In the genomic region with DNA sequence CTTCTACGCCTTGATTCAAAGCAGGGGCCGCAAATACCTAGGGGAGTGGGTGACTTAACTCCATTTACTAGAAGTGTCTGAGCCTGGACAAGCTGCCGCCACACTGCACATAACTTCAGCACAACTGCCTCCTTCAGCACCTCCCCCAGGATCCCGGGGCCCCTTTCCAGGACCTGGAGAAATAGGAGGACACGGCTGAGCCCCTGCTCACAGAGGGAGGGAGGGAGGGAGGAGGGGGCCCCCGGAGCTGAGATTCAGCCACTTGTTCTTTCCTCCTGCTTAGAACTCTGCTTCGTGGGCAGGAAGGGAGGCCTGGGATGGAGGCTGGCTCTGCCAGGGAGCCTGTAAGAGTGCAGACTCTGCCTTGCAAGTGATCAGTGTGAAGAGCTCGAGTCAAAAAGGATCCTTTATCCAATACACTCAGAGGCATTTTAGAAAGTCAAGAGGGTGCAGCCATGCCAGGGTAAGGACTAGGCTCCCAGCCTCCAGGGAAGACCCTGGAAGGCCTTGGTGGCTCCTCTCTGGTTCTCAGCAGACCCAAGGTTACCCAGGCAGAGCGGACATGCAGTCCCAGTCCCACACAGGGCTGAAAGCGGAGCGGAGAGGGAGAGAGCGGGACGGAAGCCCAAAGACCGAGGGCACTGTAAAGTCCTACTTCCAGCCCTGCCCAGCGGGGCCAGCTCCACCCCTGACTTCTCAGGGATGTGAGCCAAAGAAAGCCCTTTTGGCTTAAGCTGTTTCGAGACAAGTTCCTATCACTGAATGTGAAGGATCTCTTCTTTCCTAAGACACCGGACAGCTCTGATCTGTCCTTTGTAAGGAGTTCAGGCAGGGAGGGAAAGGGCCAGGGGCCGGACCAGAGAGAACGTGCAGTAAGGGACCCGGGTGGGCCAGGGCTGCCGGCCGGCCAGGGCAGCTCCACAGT, we compare ENCODE assay signal across 9 cellular contexts. TPM values are rescaled to one million over a fixed set of nuclear protein-coding genes. Genes with fewer than 3 reads are reported as not detected.
DNase-seq lines count a peak whose midpoint lies in the region; ATAC-seq, FAIRE-seq and TF ChIP-seq lines count a peak whose summit lies in the region.
"Had no signal": no experiment of that assay in that cellular context is flagged by ENCODE, and none has a peak within 500 bp of the region (broad histone marks: within the 10 kb centered on the region; RNA-seq: fewer than 3 reads in every experiment).

No MANE protein-coding gene starts in this region.

- H3K27ac ChIP-seq in endothelial cell of umbilical vein (ENCODE audit: insufficient read depth, low read depth, low read length), result peak overlapping the region; percentile 86
- peak overlapping the region; percentile 60 for H3K27ac ChIP-seq in subcutaneous abdominal adipose tissue (ENCODE audit: low read depth, low read length)

- dilution Hi-C loops in endothelial cell of umbilical vein (cut with MboI; ENCODE audit: extremely low pct_ligation_motif_present, low sequenced_read_pairs), result no loop called here

- no peak for TF ChIP-seq POLR2A in endothelial cell of umbilical vein (IDR thresholded peaks at IDR 0.05; ENCODE audit: low read depth, low read length)

- H3K9me3 ChIP-seq in NT2/D1 (ENCODE audit: insufficient read depth, low read length), result no peaks in the 10 kb centered on the region
- no peaks in the 10 kb centered on the region for H3K9me3 ChIP-seq in endothelial cell of umbilical vein (replicated peaks; ENCODE audit: control insufficient read depth, insufficient read depth, low read length)
- H3K9me3 ChIP-seq in subcutaneous abdominal adipose tissue (ENCODE audit: control insufficient read depth in 5 of 5, low read length in 5 of 5), result no peaks in the 10 kb centered on the region

- no peak for TF ChIP-seq CTCF in endothelial cell of umbilical vein (IDR thresholded peaks at IDR 0.05; ENCODE audit: extremely low read depth in 1 of 2, insufficient read depth in 1 of 2, low read depth in 1 of 2, low read length in 2 of 2)

- no peak for DNase-seq in NT2/D1 (ENCODE audit: low read depth, low spot score)
- DNase-seq in endothelial cell of umbilical vein (ENCODE audit: low read depth, low spot score), result peak; percentile 46
- peak; percentile 35 for DNase-seq in medulla oblongata (ENCODE audit: extremely low spot score)
- DNase-seq in occipital lobe (lab: John Stamatoyannopoulos, UW), result no peak
- no peak for DNase-seq in NCI-H69 (lab: John Stamatoyannopoulos, UW)

- H3K79me2 ChIP-seq in endothelial cell of umbilical vein (ENCODE audit: control insufficient read depth, insufficient read depth, low read length), result no peaks in the 10 kb centered on the region

- ATAC-seq in HG03045 (IDR thresholded peaks at IDR 0.05; ENCODE audit: unreplicated experiment), result no peak
- no peak for ATAC-seq in GM21447 (IDR thresholded peaks at IDR 0.05; ENCODE audit: unreplicated experiment)

- no peaks in the 10 kb centered on the region for H3K9me1 ChIP-seq in endothelial cell of umbilical vein (replicated peaks; ENCODE audit: control insufficient read depth, extremely low read depth, insufficient read depth, low read length)

- no TSS peak for BruUV-seq in endothelial cell of umbilical vein (replicated peaks; lab: Mats Ljungman, UMichigan)

- H2AFZ ChIP-seq in endothelial cell of umbilical vein (ENCODE audit: low read depth, low read length), result peak overlapping the region; percentile 95

- H3K36me3 ChIP-seq in NT2/D1 (ENCODE audit: insufficient read depth, insufficient read length, low read length) (no peaks in the 10 kb centered on the region), endothelial cell of umbilical vein (ENCODE audit: control insufficient read depth in 2 of 2, extremely low read depth in 1 of 2, insufficient read depth in 2 of 2, low read length in 2 of 2) (no peaks in the 10 kb centered on the region), subcutaneous abdominal adipose tissue (ENCODE audit: control insufficient read depth in 5 of 5, insufficient read depth in 5 of 5, low read length in 5 of 5) (no peaks in the 10 kb centered on the region)

- no peaks in the 10 kb centered on the region for H4K20me1 ChIP-seq in endothelial cell of umbilical vein (replicated peaks; ENCODE audit: control insufficient read depth, extremely low read depth, insufficient read depth, low read length)

- H3K4me1 ChIP-seq in NT2/D1 (ENCODE audit: insufficient read depth, insufficient read length) (peaks cover 6% of the 10 kb centered on the region), endothelial cell of umbilical vein (ENCODE audit: control insufficient read depth, extremely low read depth, insufficient read depth, low read length) (peaks cover 38% of the 10 kb centered on the region), subcutaneous abdominal adipose tissue (ENCODE audit: control insufficient read depth in 5 of 5, insufficient read depth in 5 of 5, low read length in 5 of 5) (peaks cover 1 to 38% (median 33%) of the 10 kb centered on the region in 5 donors)

- CTCF ChIA-PET in endothelial cell of umbilical vein (lab: Charles Lee), result interaction anchor here (0.7 to 11.0 kb wide), 6 partner anchors 8 to 85 kb away, joined by 3 to 226 read pairs (median 4); a partner anchor contains a TSS

- H3K27me3 ChIP-seq in NT2/D1 (ENCODE audit: insufficient read depth, insufficient read length), result no peaks in the 10 kb centered on the region
- no peaks in the 10 kb centered on the region for H3K27me3 ChIP-seq in endothelial cell of umbilical vein (ENCODE audit: control insufficient read depth in 2 of 2, insufficient read depth in 2 of 2, low read length in 2 of 2)
- H3K27me3 ChIP-seq in subcutaneous abdominal adipose tissue (ENCODE audit: control insufficient read depth in 5 of 5, insufficient read depth in 4 of 5, low read length in 5 of 5), result no peaks in the 10 kb centered on the region

- intact Hi-C loops in endothelial cell of umbilical vein (cut with micrococcal nuclease), result no loop called here

- H3K4me3 ChIP-seq in NT2/D1 (ENCODE audit: insufficient read length, low read depth) (peak overlapping the region; percentile 36), endothelial cell of umbilical vein (replicated peaks in 1 of 3; ENCODE audit: insufficient read depth in 1 of 3, low read depth in 1 of 3, low read length in 3 of 3) (peak overlapping the region in 1 of 3 experiments; percentile 5), subcutaneous abdominal adipose tissue (ENCODE audit: low read depth in 1 of 5, low read length in 5 of 5) (peak overlapping the region; percentile 7 to 65 (median 51))

- peak; percentile 83 for FAIRE-seq in endothelial cell of umbilical vein (lab: Jason Lieb, UNC)
- FAIRE-seq: endometrium had no signal

- POLR2A ChIA-PET in endothelial cell of umbilical vein (lab: Charles Lee), result no interaction called here

- peak overlapping the region; percentile 46 for H3K4me2 ChIP-seq in endothelial cell of umbilical vein (ENCODE audit: insufficient read depth, low read length)

- H3K9ac ChIP-seq in NT2/D1 (ENCODE audit: insufficient read length, low read depth) (peak overlapping the region; percentile 24), endothelial cell of umbilical vein (replicated peaks; ENCODE audit: extremely low read depth, insufficient read depth, low read length) (peak overlapping the region; percentile 70), subcutaneous abdominal adipose tissue (ENCODE audit: low read length in 5 of 5) (peak overlapping the region; percentile 7 to 81 (median 59))

TF ChIP-seq in endothelial cell of umbilical vein, 7 proteins besides CTCF, POLR2A, EP300 and RAD21:
- TF ChIP-seq JUN (IDR thresholded peaks at IDR 0.05; ENCODE audit: borderline replicate concordance, insufficient read depth, insufficient read length, low read depth) (no peak), MYC (IDR thresholded peaks at IDR 0.05; ENCODE audit: low read depth, low read length) (no peak), FOS (IDR thresholded peaks at IDR 0.05; ENCODE audit: borderline replicate concordance, insufficient read depth, low read length) (no peak), GATA2 (IDR thresholded peaks at IDR 0.05; ENCODE audit: insufficient read depth, insufficient read length, low read depth, low read length) (no peak), POLR2AphosphoS5 (IDR thresholded peaks at IDR 0.05; ENCODE audit: insufficient read depth, low read depth, low read length) (no peak), EZH2 (IDR thresholded peaks at IDR 0.05; ENCODE audit: borderline replicate concordance, low read depth, low read length, severe bottlenecking) (no peak)
- TF ChIP-seq, protein P1, sequence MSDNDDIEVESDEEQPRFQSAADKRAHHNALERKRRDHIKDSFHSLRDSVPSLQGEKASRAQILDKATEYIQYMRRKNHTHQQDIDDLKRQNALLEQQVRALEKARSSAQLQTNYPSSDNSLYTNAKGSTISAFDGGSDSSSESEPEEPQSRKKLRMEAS (IDR thresholded peaks at IDR 0.05; ENCODE audit: insufficient read depth, insufficient read length), result no peak

RNA-seq across cellular contexts. Expression of a gene that starts 8.6 kb away (rescaled TPM):
- total RNA-seq in endothelial cell of umbilical vein (19.3 and 24.2 TPM in 2 replicates), occipital lobe (16.1 TPM)
- polyA plus RNA-seq in endothelial cell of umbilical vein, result 13.7 and 16.4 TPM in 2 replicates
- polyA plus RNA-seq in endothelial cell of umbilical vein (2011; cell fraction: cytosol; rRNA removed), result 17.0 and 19.5 TPM in 2 replicates
- 24.7 and 27.7 TPM in 2 replicates for polyA plus RNA-seq in endothelial cell of umbilical vein (2011; cell fraction: nucleus; rRNA removed)
- polyA plus RNA-seq in endothelial cell of umbilical vein (2012), result 19.3 TPM in 2 replicates
- polyA minus RNA-seq in endothelial cell of umbilical vein, result 37.6 and 53.8 TPM in 2 replicates
- 6.8 TPM for polyA minus RNA-seq in endothelial cell of umbilical vein (2011; cell fraction: cytosol; rRNA and poly(A)+ RNA removed)
- 33.1 and 44.2 TPM in 2 replicates for polyA minus RNA-seq in endothelial cell of umbilical vein (2011; cell fraction: nucleus; rRNA and poly(A)+ RNA removed)

Comparison
In these comparisons a context has a peak if more than half of its experiments do, and no peak if none do; other contexts are left out.
1. DNase-seq: peak in endothelial cell of umbilical vein (single experiment) and medulla oblongata (single experiment); none in NT2/D1 (single experiment), occipital lobe (single experiment) and NCI-H69 (single experiment).
2. Peak in every context shown above with its lines, with median percentiles within 50 percentile points of each other: H3K9ac ChIP-seq.